17 cellular contexts compared by ENCODE assay signal in the genomic region with DNA sequence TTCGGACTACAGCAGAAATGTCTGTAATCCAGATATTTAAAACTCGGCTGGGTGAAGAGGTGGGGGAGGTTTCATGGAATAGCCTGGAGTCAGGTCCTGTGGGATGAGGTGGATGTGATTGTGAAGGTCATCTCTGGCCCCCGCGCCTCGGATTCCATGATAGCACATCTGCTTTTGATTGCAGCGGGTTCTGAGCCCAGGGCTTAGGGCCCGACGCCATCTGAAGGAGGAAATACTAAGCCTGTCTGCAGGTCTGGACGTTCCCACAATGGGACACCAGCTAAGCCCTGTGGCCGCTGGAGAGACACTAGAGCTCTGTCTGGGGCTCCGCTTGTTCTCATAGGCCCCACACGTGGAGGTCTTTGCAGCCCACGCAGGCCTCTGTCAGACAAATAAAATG.
DNase-seq lines count a peak whose midpoint lies in the region; ATAC-seq and TF ChIP-seq lines count a peak whose summit lies in the region.
"Had no signal": no experiment of that assay in that cellular context is flagged by ENCODE, and none has a peak within 500 bp of the region (broad histone marks: within the 10 kb centered on the region; RNA-seq: fewer than 3 reads in every experiment).

No MANE protein-coding gene starts in this region.

- H3K9me3 ChIP-seq in heart left ventricle, result no peaks in the 10 kb centered on the region
- H3K9me3 ChIP-seq in right atrium auricular region, result no peaks in the 10 kb centered on the region
- H3K9me3 ChIP-seq in esophagus muscularis mucosa, result no peaks in the 10 kb centered on the region
- H3K9me3 ChIP-seq in neuronal stem cell (replicated peaks in 1 of 2; ENCODE audit: control insufficient read depth in 2 of 2, insufficient read depth in 1 of 2, low read depth in 1 of 2, low read length in 2 of 2), result no peaks in the 10 kb centered on the region

- TF ChIP-seq POLR2A in heart left ventricle (IDR thresholded peaks at IDR 0.05) (no peak), esophagus muscularis mucosa (IDR thresholded peaks at IDR 0.05; ENCODE audit: low read depth) (no peak), GM18505 (IDR thresholded peaks at IDR 0.05; ENCODE audit: borderline replicate concordance, extremely low read depth, insufficient read depth, insufficient read length) (no peak)

- H3K79me1 ChIP-seq in neuronal stem cell (ENCODE audit: low read depth, low read length), result no peaks in the 10 kb centered on the region

- intact Hi-C loops in heart left ventricle (cut with DNase I) (loop anchor here in 1 of 10 donors (10.0 kb wide), 1 partner anchor 329 kb away; a partner anchor contains a TSS), esophagus muscularis mucosa (cut with DNase I) (no loop called here)

- H2BK15ac ChIP-seq in neuronal stem cell (ENCODE audit: low read length), result no peak overlapping the region

- no peak overlapping the region for H3K4ac ChIP-seq in neuronal stem cell (ENCODE audit: low read length)

- no peak overlapping the region for H4K91ac ChIP-seq in neuronal stem cell (ENCODE audit: low read depth, low read length, poor library complexity)

- no peak overlapping the region for H2BK5ac ChIP-seq in neuronal stem cell (ENCODE audit: low read length)

- no peak overlapping the region for H3K9ac ChIP-seq in neuronal stem cell (ENCODE audit: low read depth, low read length, poor library complexity)
- H3K9ac ChIP-seq: KMS-11 had no signal

- no peak overlapping the region for H3K14ac ChIP-seq in neuronal stem cell (ENCODE audit: low read length)

- peak overlapping the region; percentile 7 for H3K18ac ChIP-seq in neuronal stem cell (ENCODE audit: low read length)

- H3K36me3 ChIP-seq in heart left ventricle (no peaks in the 10 kb centered on the region), right atrium auricular region (no peaks in the 10 kb centered on the region), esophagus muscularis mucosa (no peaks in the 10 kb centered on the region), neuronal stem cell (replicated peaks in 1 of 2; ENCODE audit: control insufficient read depth in 2 of 2, insufficient read depth in 2 of 2, low read length in 2 of 2) (no peaks in the 10 kb centered on the region)

- H2AK5ac ChIP-seq in neuronal stem cell (ENCODE audit: low read depth, low read length), result no peak overlapping the region

- TF ChIP-seq EP300 in esophagus muscularis mucosa (IDR thresholded peaks at IDR 0.05), result no peak

- TF ChIP-seq CTCF in heart left ventricle (IDR thresholded peaks at IDR 0.05) (no peak), right atrium auricular region (IDR thresholded peaks at IDR 0.05) (no peak), esophagus muscularis mucosa (IDR thresholded peaks at IDR 0.05) (no peak)

- H3K4me1 ChIP-seq in heart left ventricle (peaks cover 0 to 8% (median 0%) of the 10 kb centered on the region in 12 donors), right atrium auricular region (no peaks in the 10 kb centered on the region), esophagus muscularis mucosa (peaks cover 0 to 9% (median 3%) of the 10 kb centered on the region in 4 donors), neuronal stem cell (ENCODE audit: control insufficient read depth in 2 of 2, insufficient read depth in 1 of 2, low read depth in 1 of 2, low read length in 2 of 2) (peaks cover 0 to 16% of the 10 kb centered on the region in 2 donors)

- H4K8ac ChIP-seq in neuronal stem cell (ENCODE audit: low read depth, low read length), result no peak overlapping the region

- no peak overlapping the region for H3K23ac ChIP-seq in neuronal stem cell (ENCODE audit: low read depth, low read length, poor library complexity)

- no peaks in the 10 kb centered on the region for H3K27me3 ChIP-seq in heart left ventricle
- no peaks in the 10 kb centered on the region for H3K27me3 ChIP-seq in right atrium auricular region
- H3K27me3 ChIP-seq in esophagus muscularis mucosa, result peaks cover 0 to 11% (median 0%) of the 10 kb centered on the region in 4 donors
- H3K27me3 ChIP-seq in neuronal stem cell (ENCODE audit: control insufficient read depth in 3 of 3, insufficient read depth in 3 of 3, low read depth in 1 of 3, low read length in 3 of 3), result no peaks in the 10 kb centered on the region

- 68 to 73% (median 70%) methylated on average over 13 of the region's 13 CpGs for WGBS in heart left ventricle, 4 donors
- 83% methylated on average over 12 of the region's 13 CpGs for WGBS in esophagus muscularis mucosa
- WGBS in neuronal stem cell (ENCODE audit: extremely low coverage in 2 of 2, insufficient read length in 2 of 2, insufficient replicate concordance in 1 of 2), 2 donors, result no CpG with 5 or more reads among the region's 13 CpGs

- H2AFZ ChIP-seq in neuronal stem cell (ENCODE audit: low read length), result no peak overlapping the region

- H2BK12ac ChIP-seq in neuronal stem cell (ENCODE audit: low read length), result no peak overlapping the region

- DNase-seq in heart left ventricle (peak in 4 of 5 donors; percentile 51 to 66 (median 54)), right atrium auricular region (ENCODE audit: low spot score) (no peak), esophagus muscularis mucosa (ENCODE audit: extremely low spot score) (peak; percentile 88), neuronal stem cell (ENCODE audit: low spot score) (no peak), H4 (ENCODE audit: low spot score) (no peak), hippocampal formation (lab: John Stamatoyannopoulos, UW) (no peak)
- DNase-seq: DMS79 treated with DMSO at 0.1 percent for 48 hours, H9, MV-4-11, NCI-H1694 treated with DMSO at 0.1 percent for 48 hours, NCI-H2107, NCI-H2227 treated with DMSO at 0.1 percent for 48 hours, NCI-H524 treated with DMSO at 0.1 percent for 48 hours had no signal

- H3K27ac ChIP-seq in heart left ventricle (peak overlapping the region in 1 of 12 donors; percentile 34), right atrium auricular region (no peak overlapping the region), esophagus muscularis mucosa (replicated peaks in 1 of 4) (no peak overlapping the region), neuronal stem cell (replicated peaks; ENCODE audit: low read length) (no peak overlapping the region)
- H3K27ac ChIP-seq: C4-2B, HL-60, KMS-11 had no signal

- no peak overlapping the region for H2BK120ac ChIP-seq in neuronal stem cell (ENCODE audit: low read depth, low read length)

- H3K4me2 ChIP-seq in neuronal stem cell (ENCODE audit: insufficient read depth, low read length, poor library complexity, severe bottlenecking), result no peak overlapping the region
- H3K4me2 ChIP-seq: KMS-11 had no signal

- ATAC-seq in heart left ventricle, result peak in 2 of 4 donors; percentile 71 to 73
- ATAC-seq in GM18505 (IDR thresholded peaks at IDR 0.05; ENCODE audit: unreplicated experiment), result no peak

- H3K4me3 ChIP-seq in heart left ventricle, result no peak overlapping the region
- no peak overlapping the region for H3K4me3 ChIP-seq in right atrium auricular region
- no peak overlapping the region for H3K4me3 ChIP-seq in esophagus muscularis mucosa
- no peak overlapping the region for H3K4me3 ChIP-seq in neuronal stem cell (ENCODE audit: low read length in 2 of 2)

Comparison
In these comparisons a context has a peak if more than half of its experiments do, and no peak if none do; other contexts are left out.
1. DNase-seq: peak in heart left ventricle (4 of 5) and esophagus muscularis mucosa (single experiment); none in right atrium auricular region (single experiment), neuronal stem cell (single experiment), H4 (single experiment) and hippocampal formation (0 of 2).